In genomic region chr1:201481761-201482493, GRCh38 we compare ENCODE assay signal across 8 cellular contexts. TPM values are rescaled to one million over a fixed set of nuclear protein-coding genes. Genes with fewer than 3 reads are reported as not detected.
DNase-seq lines count a peak whose midpoint lies in the region; ATAC-seq and TF ChIP-seq lines count a peak whose summit lies in the region.

No MANE protein-coding gene starts in this region.

- peak; percentile 95 for TF ChIP-seq CTCF in kidney epithelial cell (IDR thresholded peaks at IDR 0.05; ENCODE audit: insufficient read depth, low read length, poor library complexity, severe bottlenecking)

- H3K4me3 ChIP-seq in kidney epithelial cell (ENCODE audit: low read depth, low read length), result no peak overlapping the region

- peaks cover 2% of the 10 kb centered on the region for H3K27me3 ChIP-seq in kidney epithelial cell (ENCODE audit: control insufficient read depth, insufficient read depth, low read length)

- peaks cover 6% of the 10 kb centered on the region for H3K36me3 ChIP-seq in kidney epithelial cell (ENCODE audit: control insufficient read depth, insufficient read depth, low read length)

- peak; percentile 75 for ATAC-seq in GM18868 (IDR thresholded peaks at IDR 0.05; ENCODE audit: unreplicated experiment)
- peak; percentile 62 for ATAC-seq in HG03103 (IDR thresholded peaks at IDR 0.05; ENCODE audit: low read depth, unreplicated experiment)

- peak; percentile 88 for DNase-seq in AG08396 (ENCODE audit: low spot score)
- peak; percentile 49 for DNase-seq in NCI-H226
- peak; percentile 81 for DNase-seq in activated CD4-positive, CD25-positive, alpha-beta regulatory T cell treated with anti-CD3 and anti-CD28 coated beads, Interleukin-2, amount 50 U/mL, for 72 hours
- peak; percentile 75 for DNase-seq in cerebellar cortex (ENCODE audit: low spot score)
- no peak for DNase-seq in kidney epithelial cell (ENCODE audit: low read depth)
- DNase-seq in stimulated activated CD4-positive, alpha-beta T cell treated with anti-CD3 and anti-CD28 coated beads, Interleukin-1b, Interleukin-23, amount 100 ng/mL, for 24 hours (ENCODE audit: low read depth in 4 of 4, low spot score in 1 of 4), result peak; percentile 56 to 70 (median 62)

RNA-seq across cellular contexts. Expression of gene PHLDA3, which starts 12.9 kb away (rescaled TPM):
- total RNA-seq in kidney epithelial cell, result 130 and 132 TPM in 2 replicates

RNA-seq across cellular contexts. Expression of gene CSRP1, which starts 25.0 kb away (rescaled TPM):
- 784 and 823 TPM in 2 replicates for total RNA-seq in kidney epithelial cell

RNA-seq across cellular contexts. Expression of gene NAV1, which starts 57.0 kb away (rescaled TPM):
- total RNA-seq in kidney epithelial cell, result 37.1 and 43.0 TPM in 2 replicates
